ENCODE assay signal across 1 cellular context in genomic region chr19:40613669-40614594, GRCh38.
TF ChIP-seq lines count a peak whose summit lies in the region.

No MANE protein-coding gene starts in this region.

TF ChIP-seq in IMR-90, 13 proteins besides CTCF, POLR2A, EP300 and RAD21 (continued from another document):
- TF ChIP-seq USF2 (IDR thresholded peaks at IDR 0.05; ENCODE audit: low read depth, low read length), result no peak
